ENCODE assay signal across 16 cellular contexts in genomic region chr15:83657549-83657948, GRCh38. TPM values are rescaled to one million over a fixed set of nuclear protein-coding genes. Genes with fewer than 3 reads are reported as not detected.
DNase-seq lines count a peak whose midpoint lies in the region; ATAC-seq and TF ChIP-seq lines count a peak whose summit lies in the region.
"Had no signal": no experiment of that assay in that cellular context is flagged by ENCODE, and none has a peak within 500 bp of the region (broad histone marks: within the 10 kb centered on the region; RNA-seq: fewer than 3 reads in every experiment).

No MANE protein-coding gene starts in this region.

- H3K4me3 ChIP-seq in Karpas-422 (ENCODE audit: low read length): no peak overlapping the region
- H3K4me3 ChIP-seq in epithelial cell of proximal tubule (ENCODE audit: low read depth, low read length): no peak overlapping the region

- no peak overlapping the region for H3K27ac ChIP-seq in Karpas-422 (ENCODE audit: low read length)

- H3K9ac ChIP-seq in Karpas-422 (ENCODE audit: low read length): no peak overlapping the region

- no peaks in the 10 kb centered on the region for H3K4me1 ChIP-seq in Karpas-422 (ENCODE audit: low read length)

- H3K27me3 Mint-ChIP-seq in nephron progenitor cell (ENCODE audit: low read depth, poor library complexity): peaks cover 69% of the 10 kb centered on the region

- H3K27ac Mint-ChIP-seq in nephron progenitor cell: no peak overlapping the region
- H3K27ac Mint-ChIP-seq: activated CD4-positive, alpha-beta T cell treated with anti-CD3 and anti-CD28 coated beads, Interleukin-2, amount 10 ng/mL, durations not matched to agents 7 days and 5 days; CD4-positive, CD25-positive, alpha-beta regulatory T cell had no signal

- no peak overlapping the region for H2AFZ ChIP-seq in Karpas-422 (ENCODE audit: low read length)

- no peaks in the 10 kb centered on the region for H3K9me2 ChIP-seq in Karpas-422 (replicated peaks; ENCODE audit: insufficient read depth, low read length)

- no peaks in the 10 kb centered on the region for H3K79me2 ChIP-seq in Karpas-422 (ENCODE audit: low read length)

- H3K36me3 Mint-ChIP-seq in nephron progenitor cell (ENCODE audit: low read depth): no peaks in the 10 kb centered on the region
- H3K36me3 Mint-ChIP-seq: CD4-positive, CD25-positive, alpha-beta regulatory T cell had no signal

- peaks cover 15% of the 10 kb centered on the region for H3K9me3 Mint-ChIP-seq in nephron progenitor cell
- H3K9me3 Mint-ChIP-seq: activated CD4-positive, alpha-beta T cell treated with anti-CD3 and anti-CD28 coated beads, Interleukin-2, amount 10 ng/mL, durations not matched to agents 7 days and 5 days had no signal

- no peaks in the 10 kb centered on the region for H3K4me1 Mint-ChIP-seq in nephron progenitor cell
- H3K4me1 Mint-ChIP-seq: activated CD4-positive, alpha-beta T cell treated with anti-CD3 and anti-CD28 coated beads, Interleukin-2, amount 10 ng/mL, durations not matched to agents 7 days and 5 days; CD4-positive, CD25-positive, alpha-beta regulatory T cell had no signal

- H3K4me2 ChIP-seq in Karpas-422 (ENCODE audit: low read depth, low read length, poor library complexity, severe bottlenecking): no peak overlapping the region

- no peak overlapping the region for H3K4me3 Mint-ChIP-seq in nephron progenitor cell
- H3K4me3 Mint-ChIP-seq: activated CD4-positive, alpha-beta T cell treated with anti-CD3 and anti-CD28 coated beads, Interleukin-2, amount 10 ng/mL, durations not matched to agents 7 days and 5 days; CD4-positive, CD25-positive, alpha-beta regulatory T cell had no signal

- no peaks in the 10 kb centered on the region; the same call in 1 of the 2 replicates for H3K9me3 ChIP-seq in Karpas-422 (ENCODE audit: low read length)

- no peak for ATAC-seq in HG03520 (IDR thresholded peaks at IDR 0.05; ENCODE audit: unreplicated experiment)

- no peaks in the 10 kb centered on the region for H4K20me1 ChIP-seq in Karpas-422 (ENCODE audit: insufficient read depth, low read depth, low read length)

- DNase-seq in ELF-1 (ENCODE audit: low read depth, low spot score): peak; percentile 38
- DNase-seq in Karpas-422: peak; percentile 57
- no peak for DNase-seq in epithelial cell of proximal tubule (ENCODE audit: low read depth)
- DNase-seq in nephron progenitor cell: no peak
- no peak for DNase-seq in NCI-H1694 treated with DMSO at 0.1 percent for 48 hours (lab: John Stamatoyannopoulos, UW)
- no peak for DNase-seq in dedifferentiated amniotic fluid mesenchymal stem cell (ENCODE audit: extremely low spot score)
- DNase-seq in NCI-H748 treated with DMSO at 0.1 percent for 48 hours (lab: John Stamatoyannopoulos, UW): no peak
- DNase-seq: activated CD4-positive, alpha-beta T cell treated with anti-CD3 and anti-CD28 coated beads, Interleukin-2, amount 10 ng/mL, durations not matched to agents 7 days and 5 days; activated effector memory CD4-positive, alpha-beta T cell treated with Interleukin-2 at 50 U/mL for 16 hours; CD4-positive, CD25-positive, alpha-beta regulatory T cell; cerebellar nuclear complex; midbrain; NCI-H1105 treated with DMSO at 0.1 percent for 48 hours; retina; trophoblast cell had no signal

- H3K27me3 ChIP-seq in Karpas-422 (ENCODE audit: low read length): no peaks in the 10 kb centered on the region

- TF ChIP-seq CTCF in epithelial cell of proximal tubule (conservative IDR thresholded peaks at IDR 0.05; ENCODE audit: low read depth, low read length) (peak; percentile 64), nephron progenitor cell (IDR thresholded peaks at IDR 0.05) (peak; percentile 14)

- H3K36me3 ChIP-seq in Karpas-422 (ENCODE audit: insufficient read depth, low read length): no peaks in the 10 kb centered on the region

RNA-seq across cellular contexts. Expression of gene ADAMTSL3, which starts 3.6 kb away (rescaled TPM):
- total RNA-seq in Karpas-422 (2014; rRNA removed; shearing (Covaris generic); ENCODE audit: low replicate concordance): not detected in 2 replicates
- 0.58 and 0.65 TPM in 2 replicates for total RNA-seq in epithelial cell of proximal tubule
- total RNA-seq: activated CD4-positive, alpha-beta T cell treated with anti-CD3 and anti-CD28 coated beads, Interleukin-2, amount 10 ng/mL, durations not matched to agents 7 days and 5 days; CD4-positive, CD25-positive, alpha-beta regulatory T cell had no signal

Comparison
In these comparisons a context has a peak if more than half of its experiments do, and no peak if none do; other contexts are left out.
1. DNase-seq: peak in ELF-1 (single experiment) and Karpas-422 (single experiment); none in epithelial cell of proximal tubule (single experiment), nephron progenitor cell (single experiment), NCI-H1694 treated with DMSO at 0.1 percent for 48 hours (single experiment), dedifferentiated amniotic fluid mesenchymal stem cell (single experiment) and NCI-H748 treated with DMSO at 0.1 percent for 48 hours (single experiment).